Comparison of ENCODE assay signal across 8 cellular contexts in the genomic region with DNA sequence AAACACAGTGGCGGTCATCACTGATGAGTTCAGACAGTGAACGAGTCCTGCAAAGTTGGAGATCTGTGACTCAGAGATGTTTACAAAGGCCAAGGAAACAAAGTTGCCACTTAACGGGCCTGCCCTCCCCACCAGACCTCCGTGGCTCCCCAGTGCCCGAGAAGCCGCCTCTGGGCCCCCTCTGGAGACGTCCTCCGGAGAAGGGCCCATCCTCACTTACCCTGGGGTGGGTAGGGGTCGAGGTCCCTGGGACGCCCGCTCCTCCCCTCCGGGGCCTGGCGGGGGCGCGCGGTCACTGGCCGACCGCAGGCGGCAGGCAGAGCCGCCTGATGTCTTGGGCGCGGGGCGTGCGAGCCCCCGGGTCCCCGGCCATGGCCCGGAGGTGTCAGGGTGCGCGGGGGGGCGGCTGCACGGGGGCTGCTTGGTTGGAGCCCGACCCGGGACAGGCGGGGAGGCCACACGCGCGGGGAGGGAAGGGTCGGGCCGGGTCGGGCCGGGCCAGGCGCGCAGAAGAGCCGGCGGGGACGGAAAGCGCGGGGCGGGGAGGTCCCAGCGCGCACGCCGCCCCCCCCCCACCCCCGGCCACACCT. TPM values are rescaled to one million over a fixed set of nuclear protein-coding genes. Genes with fewer than 3 reads are reported as not detected.
A peak's percentile ranks its signal among the peaks of the same experiment; 100 is the strongest.
DNase-seq lines count a peak whose midpoint lies in the region; ATAC-seq and TF ChIP-seq lines count a peak whose summit lies in the region.

No MANE protein-coding gene starts in this region.

- peak overlapping the region; percentile 93 to 99 (median 97) for H3K27ac ChIP-seq in BLaER1 treated with 17β-estradiol and CSF1 and Interleukin-3, amounts not matched to agents 10 nM and 100 nM
- H3K27ac ChIP-seq in HUES6 (ENCODE audit: low read depth, low read length) (peak overlapping the region; percentile 93), cardiac muscle cell (peak overlapping the region; percentile 89)

- peak overlapping the region; percentile 89 to 99 (median 96) for H3K4me2 ChIP-seq in BLaER1 treated with 17β-estradiol and CSF1 and Interleukin-3, amounts not matched to agents 10 nM and 100 nM

- no peaks in the 10 kb centered on the region for H3K27me3 ChIP-seq in BLaER1 treated with 17β-estradiol and CSF1 and Interleukin-3, amounts not matched to agents 10 nM and 100 nM
- no peaks in the 10 kb centered on the region for H3K27me3 ChIP-seq in HUES6 (ENCODE audit: control insufficient read depth, insufficient read depth, low read length)
- no peaks in the 10 kb centered on the region for H3K27me3 ChIP-seq in cardiac muscle cell

- H3K36me3 ChIP-seq in BLaER1 treated with 17β-estradiol and CSF1 and Interleukin-3, amounts not matched to agents 10 nM and 100 nM: peaks cover 13 to 29% (median 19%) of the 10 kb centered on the region in 11 experiments
- H3K36me3 ChIP-seq in HUES6 (ENCODE audit: control insufficient read depth, insufficient read depth, low read length): peaks cover 4% of the 10 kb centered on the region; the same call in 1 of the 2 replicates
- no peaks in the 10 kb centered on the region for H3K36me3 ChIP-seq in cardiac muscle cell

- H3K9ac ChIP-seq in BLaER1 treated with 17β-estradiol and CSF1 and Interleukin-3, amounts not matched to agents 10 nM and 100 nM: peak overlapping the region; percentile 96 to 99 (median 98)
- peak overlapping the region; percentile 86 for H3K9ac ChIP-seq in HUES6 (ENCODE audit: low read length)

- peak; percentile 24 for TF ChIP-seq CTCF in cardiac muscle cell (IDR thresholded peaks at IDR 0.05; ENCODE audit: low read depth, low read length)

- H3K4me1 ChIP-seq in BLaER1 treated with 17β-estradiol and CSF1 and Interleukin-3, amounts not matched to agents 10 nM and 100 nM: peaks cover 30 to 53% (median 42%) of the 10 kb centered on the region in 10 experiments
- H3K4me1 ChIP-seq in HUES6 (ENCODE audit: control insufficient read depth, insufficient read depth, low read length): peaks cover 20% of the 10 kb centered on the region
- peaks cover 18% of the 10 kb centered on the region for H3K4me1 ChIP-seq in cardiac muscle cell (ENCODE audit: low read depth)

- intact Hi-C loops in posterior vena cava (cut with DNase I): no loop called here

- DNase-seq in activated T-helper 9 cell treated with anti-CD3 and anti-CD28 coated beads, Interleukin-2, amount 50 U/mL, for 16 hours (ENCODE audit: low read depth): peak; percentile 10
- peak; percentile 49 to 50 for DNase-seq in cardiac muscle cell (ENCODE audit: low read depth in 1 of 2, low spot score in 1 of 2)
- peak; percentile 83 for DNase-seq in posterior vena cava (ENCODE audit: low spot score)
- no peak for DNase-seq in DMS 273 (lab: John Stamatoyannopoulos, UW; ENCODE audit: unreplicated experiment)
- DNase-seq in amygdala (lab: John Stamatoyannopoulos, UW): no peak

- H3K4me3 ChIP-seq in BLaER1 treated with 17β-estradiol and CSF1 and Interleukin-3, amounts not matched to agents 10 nM and 100 nM: peak overlapping the region; percentile 89 to 99 (median 94)
- H3K4me3 ChIP-seq in HUES6 (ENCODE audit: low read depth, low read length) (peak overlapping the region; percentile 89), cardiac muscle cell (peak overlapping the region; percentile 58)

- H3K9me3 ChIP-seq in BLaER1 treated with 17β-estradiol and CSF1 and Interleukin-3, amounts not matched to agents 10 nM and 100 nM (replicated peaks in 1 of 11): no peaks in the 10 kb centered on the region
- H3K9me3 ChIP-seq in HUES6 (ENCODE audit: control insufficient read depth, insufficient read depth, low read depth, low read length) (no peaks in the 10 kb centered on the region), cardiac muscle cell (ENCODE audit: low read depth) (no peaks in the 10 kb centered on the region)

- peaks cover 22 to 47% (median 39%) of the 10 kb centered on the region in 11 experiments; a peak in 21 of 22 replicates for H4K20me1 ChIP-seq in BLaER1 treated with 17β-estradiol and CSF1 and Interleukin-3, amounts not matched to agents 10 nM and 100 nM

- ATAC-seq in GM21367 (IDR thresholded peaks at IDR 0.05; ENCODE audit: unreplicated experiment): peak; percentile 54

RNA-seq across cellular contexts. Expression of gene DHRSX, which starts 0.6 kb away (rescaled TPM):
- total RNA-seq in cardiac muscle cell (13.0 and 20.4 TPM in 2 replicates), posterior vena cava (10 to 100 TPM; 16.0 to 18.9 TPM)
- polyA plus RNA-seq in cardiac muscle cell: 33.4 and 52.1 TPM in 2 replicates

RNA-seq across cellular contexts. Expression of gene ZBED1, which starts 0.6 kb away (rescaled TPM):
- total RNA-seq in cardiac muscle cell: 29.3 and 32.3 TPM in 2 replicates
- polyA plus RNA-seq in cardiac muscle cell: 15.6 and 21.0 TPM in 2 replicates
- total RNA-seq in posterior vena cava: 10 to 100 TPM; 33.4 to 34.1 TPM

Comparison
In these comparisons a context has a peak if more than half of its experiments do, and no peak if none do; other contexts are left out.
1. DNase-seq: peak in activated T-helper 9 cell treated with anti-CD3 and anti-CD28 coated beads, Interleukin-2, amount 50 U/mL, for 16 hours (single experiment), cardiac muscle cell (2 of 2) and posterior vena cava (single experiment); none in DMS 273 (single experiment) and amygdala (0 of 56).
2. Peak in every context shown above with its lines, with median percentiles within 50 percentile points of each other: H3K27ac ChIP-seq and H3K4me3 ChIP-seq.